1 cellular context compared by ENCODE assay signal in the genomic region with DNA sequence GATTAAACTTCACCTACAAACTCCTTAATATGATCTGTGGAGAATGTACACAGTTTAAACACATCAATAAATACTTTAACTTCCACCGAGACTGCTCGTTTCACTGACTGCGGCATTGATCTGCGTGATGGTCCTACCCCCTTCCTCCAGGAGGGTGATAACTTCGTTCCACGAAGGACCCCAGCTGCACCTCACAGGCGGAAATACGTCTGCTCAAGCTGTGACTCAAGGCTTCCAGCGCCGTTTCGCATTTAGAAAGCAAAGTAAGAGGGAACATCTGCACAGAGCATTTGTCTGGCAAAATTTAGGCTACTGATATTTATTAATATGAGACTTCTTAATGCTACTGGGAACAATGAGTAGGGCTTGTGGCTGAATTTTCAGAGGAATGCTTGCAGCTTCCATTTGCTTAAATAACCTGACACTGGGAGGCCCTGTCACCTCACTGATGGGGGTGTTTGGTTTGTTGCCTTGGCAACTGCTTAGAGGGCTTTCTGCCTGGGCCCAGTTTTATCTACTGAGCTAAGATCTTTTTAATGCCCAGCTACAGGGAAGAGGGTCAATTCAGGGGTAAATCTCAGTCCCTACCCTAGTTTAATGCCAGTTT.
TF ChIP-seq lines count a peak whose summit lies in the region.

No MANE protein-coding gene starts in this region.

TF ChIP-seq in GM23338, 12 proteins besides CTCF, POLR2A, EP300 and RAD21:
- TF ChIP-seq, protein P1, sequence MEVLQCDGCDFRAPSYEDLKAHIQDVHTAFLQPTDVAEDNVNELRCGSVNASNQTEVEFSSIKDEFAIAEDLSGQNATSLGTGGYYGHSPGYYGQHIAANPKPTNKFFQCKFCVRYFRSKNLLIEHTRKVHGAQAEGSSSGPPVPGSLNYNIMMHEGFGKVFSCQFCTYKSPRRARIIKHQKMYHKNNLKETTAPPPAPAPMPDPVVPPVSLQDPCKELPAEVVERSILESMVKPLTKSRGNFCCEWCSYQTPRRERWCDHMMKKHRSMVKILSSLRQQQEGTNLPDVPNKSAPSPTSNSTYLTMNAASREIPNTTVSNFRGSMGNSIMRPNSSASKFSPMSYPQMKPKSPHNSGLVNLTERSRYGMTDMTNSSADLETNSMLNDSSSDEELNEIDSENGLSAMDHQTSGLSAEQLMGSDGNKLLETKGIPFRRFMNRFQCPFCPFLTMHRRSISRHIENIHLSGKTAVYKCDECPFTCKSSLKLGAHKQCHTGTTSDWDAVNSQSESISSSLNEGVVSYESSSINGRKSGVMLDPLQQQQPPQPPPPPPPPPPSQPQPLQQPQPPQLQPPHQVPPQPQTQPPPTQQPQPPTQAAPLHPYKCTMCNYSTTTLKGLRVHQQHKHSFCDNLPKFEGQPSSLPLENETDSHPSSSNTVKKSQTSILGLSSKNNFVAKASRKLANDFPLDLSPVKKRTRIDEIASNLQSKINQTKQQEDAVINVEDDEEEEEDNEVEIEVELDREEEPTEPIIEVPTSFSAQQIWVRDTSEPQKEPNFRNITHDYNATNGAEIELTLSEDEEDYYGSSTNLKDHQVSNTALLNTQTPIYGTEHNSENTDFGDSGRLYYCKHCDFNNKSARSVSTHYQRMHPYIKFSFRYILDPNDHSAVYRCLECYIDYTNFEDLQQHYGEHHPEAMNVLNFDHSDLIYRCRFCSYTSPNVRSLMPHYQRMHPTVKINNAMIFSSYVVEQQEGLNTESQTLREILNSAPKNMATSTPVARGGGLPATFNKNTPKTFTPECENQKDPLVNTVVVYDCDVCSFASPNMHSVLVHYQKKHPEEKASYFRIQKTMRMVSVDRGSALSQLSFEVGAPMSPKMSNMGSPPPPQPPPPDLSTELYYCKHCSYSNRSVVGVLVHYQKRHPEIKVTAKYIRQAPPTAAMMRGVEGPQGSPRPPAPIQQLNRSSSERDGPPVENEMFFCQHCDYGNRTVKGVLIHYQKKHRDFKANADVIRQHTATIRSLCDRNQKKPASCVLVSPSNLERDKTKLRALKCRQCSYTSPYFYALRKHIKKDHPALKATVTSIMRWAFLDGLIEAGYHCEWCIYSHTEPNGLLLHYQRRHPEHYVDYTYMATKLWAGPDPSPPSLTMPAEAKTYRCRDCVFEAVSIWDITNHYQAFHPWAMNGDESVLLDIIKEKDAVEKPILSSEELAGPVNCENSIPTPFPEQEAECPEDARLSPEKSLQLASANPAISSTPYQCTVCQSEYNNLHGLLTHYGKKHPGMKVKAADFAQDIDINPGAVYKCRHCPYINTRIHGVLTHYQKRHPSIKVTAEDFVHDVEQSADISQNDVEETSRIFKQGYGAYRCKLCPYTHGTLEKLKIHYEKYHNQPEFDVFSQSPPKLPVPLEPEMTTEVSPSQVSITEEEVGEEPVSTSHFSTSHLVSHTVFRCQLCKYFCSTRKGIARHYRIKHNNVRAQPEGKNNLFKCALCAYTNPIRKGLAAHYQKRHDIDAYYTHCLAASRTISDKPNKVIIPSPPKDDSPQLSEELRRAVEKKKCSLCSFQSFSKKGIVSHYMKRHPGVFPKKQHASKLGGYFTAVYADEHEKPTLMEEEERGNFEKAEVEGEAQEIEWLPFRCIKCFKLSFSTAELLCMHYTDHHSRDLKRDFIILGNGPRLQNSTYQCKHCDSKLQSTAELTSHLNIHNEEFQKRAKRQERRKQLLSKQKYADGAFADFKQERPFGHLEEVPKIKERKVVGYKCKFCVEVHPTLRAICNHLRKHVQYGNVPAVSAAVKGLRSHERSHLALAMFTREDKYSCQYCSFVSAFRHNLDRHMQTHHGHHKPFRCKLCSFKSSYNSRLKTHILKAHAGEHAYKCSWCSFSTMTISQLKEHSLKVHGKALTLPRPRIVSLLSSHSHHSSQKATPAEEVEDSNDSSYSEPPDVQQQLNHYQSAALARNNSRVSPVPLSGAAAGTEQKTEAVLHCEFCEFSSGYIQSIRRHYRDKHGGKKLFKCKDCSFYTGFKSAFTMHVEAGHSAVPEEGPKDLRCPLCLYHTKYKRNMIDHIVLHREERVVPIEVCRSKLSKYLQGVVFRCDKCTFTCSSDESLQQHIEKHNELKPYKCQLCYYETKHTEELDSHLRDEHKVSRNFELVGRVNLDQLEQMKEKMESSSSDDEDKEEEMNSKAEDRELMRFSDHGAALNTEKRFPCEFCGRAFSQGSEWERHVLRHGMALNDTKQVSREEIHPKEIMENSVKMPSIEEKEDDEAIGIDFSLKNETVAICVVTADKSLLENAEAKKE (CRISPR knock-in tag; IDR thresholded peaks at IDR 0.05): no peak
- no peak for TF ChIP-seq POLR2AphosphoS5 (IDR thresholded peaks at IDR 0.05; ENCODE audit: low read depth)
TF ChIP-seq in GM23338: peak in this region for 0.
